ENCODE assay signal across 18 cellular contexts in genomic region chr6:132147530-132148011, GRCh38.
DNase-seq lines count a peak whose midpoint lies in the region; TF ChIP-seq lines count a peak whose summit lies in the region.
"Had no signal": no experiment of that assay in that cellular context is flagged by ENCODE, and none has a peak within 500 bp of the region (broad histone marks: within the 10 kb centered on the region; RNA-seq: fewer than 3 reads in every experiment).

No MANE protein-coding gene starts in this region.

- no peaks in the 10 kb centered on the region for H3K36me3 ChIP-seq in tibial nerve
- H3K36me3 ChIP-seq: esophagus muscularis mucosa, thyroid gland had no signal

- peak; percentile 53 for DNase-seq in AG04450 (ENCODE audit: low read depth, low spot score)
- peak; percentile 55 for DNase-seq in H4 (ENCODE audit: low spot score)
- peak; percentile 94 for DNase-seq in astrocyte of the cerebellum (ENCODE audit: low read depth)
- peak; percentile 31 for DNase-seq in kidney tubule cell (ENCODE audit: low spot score)
- DNase-seq in posterior cingulate gyrus = no peak
- no peak for DNase-seq in middle frontal gyrus (ENCODE audit: extremely low spot score, low spot score)
- no peak for DNase-seq in tibial nerve (ENCODE audit: low spot score in 2 of 2)
- DNase-seq in DMS 273 (lab: John Stamatoyannopoulos, UW; ENCODE audit: unreplicated experiment) = no peak
- DNase-seq: activated CD4-positive, CD25-positive, alpha-beta regulatory T cell; DMS53; KBM-7; NCI-H1436 treated with DMSO at 0.1 percent for 48 hours; NCI-H510A treated with DMSO at 0.1 percent for 48 hours; OCI-M1; thyroid gland had no signal

- H3K27me3 ChIP-seq in AG04450 (ENCODE audit: control insufficient read depth, insufficient read depth, low read length) (no peaks in the 10 kb centered on the region), tibial nerve (no peaks in the 10 kb centered on the region)
- H3K27me3 ChIP-seq: BLaER1, esophagus muscularis mucosa, thyroid gland had no signal

- in situ Hi-C loops in astrocyte of the cerebellum (cut with HindIII; ENCODE audit: low sequenced_read_pairs) = no loop called here

- no peak for TF ChIP-seq EP300 in tibial nerve (IDR thresholded peaks at IDR 0.05)

- no peaks in the 10 kb centered on the region for H3K9me3 ChIP-seq in AG04450 (ENCODE audit: control insufficient read depth, insufficient read depth, low read length)
- no peaks in the 10 kb centered on the region for H3K9me3 ChIP-seq in tibial nerve
- H3K9me3 ChIP-seq: esophagus muscularis mucosa, thyroid gland had no signal

- POLR2A ChIA-PET in AG04450 (lab: Yijun Ruan, JAX) = no interaction called here

- intact Hi-C loops in posterior cingulate gyrus (cut with DNase I) = no loop called here

- H3K4me1 ChIP-seq in tibial nerve = no peaks in the 10 kb centered on the region
- H3K4me1 ChIP-seq: thyroid gland had no signal

- CTCF ChIA-PET in AG04450 (lab: Charles Lee) = no interaction called here

- peak overlapping the region; percentile 59 for H3K27ac ChIP-seq in AG04450 (ENCODE audit: low read depth, low read length)
- no peak overlapping the region for H3K27ac ChIP-seq in tibial nerve
- H3K27ac ChIP-seq: BLaER1, esophagus muscularis mucosa, thyroid gland had no signal

- TF ChIP-seq CTCF in AG04450 (IDR thresholded peaks at IDR 0.05; ENCODE audit: low read depth, low read length) (no peak), astrocyte of the cerebellum (IDR thresholded peaks at IDR 0.05; ENCODE audit: low read depth, low read length, missing control alignments) (no peak), tibial nerve (IDR thresholded peaks at IDR 0.05) (no peak)

- 47 to 53% methylated on average over 2 of the region's 2 CpGs for WGBS in tibial nerve, 2 donors

- TF ChIP-seq POLR2A in tibial nerve (IDR thresholded peaks at IDR 0.05) = no peak

- no peak overlapping the region for H3K4me3 ChIP-seq in AG04450 (ENCODE audit: low read depth, low read length)
- H3K4me3 ChIP-seq in astrocyte of the cerebellum (ENCODE audit: low read depth, low read length) = no peak overlapping the region
- no peak overlapping the region for H3K4me3 ChIP-seq in tibial nerve
- H3K4me3 ChIP-seq: BLaER1, esophagus muscularis mucosa, GM12878, thyroid gland had no signal

Comparison
In these comparisons a context has a peak if more than half of its experiments do, and no peak if none do; other contexts are left out.
1. DNase-seq: peak in AG04450 (single experiment), H4 (single experiment), astrocyte of the cerebellum (single experiment) and kidney tubule cell (single experiment); none in posterior cingulate gyrus (0 of 10), middle frontal gyrus (single experiment), tibial nerve (0 of 2) and DMS 273 (single experiment).